1 cellular context compared by ENCODE assay signal in genomic region chr14:101198398-101199027, GRCh38.
TF ChIP-seq lines count a peak whose summit lies in the region.

No MANE protein-coding gene starts in this region.

TF ChIP-seq in H1, 55 proteins besides CTCF, POLR2A, EP300 and RAD21:
- TF ChIP-seq CHD2 (IDR thresholded peaks at IDR 0.05; ENCODE audit: low read length) (no peak), CEBPB (IDR thresholded peaks at IDR 0.05; ENCODE audit: low read depth, low read length) (no peak), TBP (IDR thresholded peaks at IDR 0.05; ENCODE audit: low read depth, low read length) (no peak), TCF12 (IDR thresholded peaks at IDR 0.05; ENCODE audit: low read depth, low read length) (no peak), NRF1 (IDR thresholded peaks at IDR 0.05; ENCODE audit: low read depth, low read length) (no peak), TAF1 (IDR thresholded peaks at IDR 0.05; ENCODE audit: low read depth, low read length) (no peak), BCL11A (IDR thresholded peaks at IDR 0.05; ENCODE audit: low read depth in 2 of 2, low read length in 2 of 2) (no peak), RNF2 (IDR thresholded peaks at IDR 0.05; ENCODE audit: borderline replicate concordance, low read depth, low read length, missing control alignments, poor library complexity, severe bottlenecking) (no peak), TAF7 (optimal IDR thresholded peaks at IDR 0.05; ENCODE audit: borderline replicate concordance, low read depth, low read length) (no peak), CHD1 (IDR thresholded peaks at IDR 0.05; ENCODE audit: low read depth, low read length) (no peak), YY1 (IDR thresholded peaks at IDR 0.05; ENCODE audit: low read depth, low read length) (no peak), SP4 (IDR thresholded peaks at IDR 0.05; ENCODE audit: low read length) (no peak), SAP30 (IDR thresholded peaks at IDR 0.05; ENCODE audit: insufficient read depth, insufficient replicate concordance, low read length) (no peak), GTF2F1 (IDR thresholded peaks at IDR 0.05; ENCODE audit: borderline replicate concordance, low read depth, low read length) (no peak), KDM1A (IDR thresholded peaks at IDR 0.05; ENCODE audit: borderline replicate concordance, low read length) (no peak)
